10 cellular contexts compared by ENCODE assay signal in the genomic region with DNA sequence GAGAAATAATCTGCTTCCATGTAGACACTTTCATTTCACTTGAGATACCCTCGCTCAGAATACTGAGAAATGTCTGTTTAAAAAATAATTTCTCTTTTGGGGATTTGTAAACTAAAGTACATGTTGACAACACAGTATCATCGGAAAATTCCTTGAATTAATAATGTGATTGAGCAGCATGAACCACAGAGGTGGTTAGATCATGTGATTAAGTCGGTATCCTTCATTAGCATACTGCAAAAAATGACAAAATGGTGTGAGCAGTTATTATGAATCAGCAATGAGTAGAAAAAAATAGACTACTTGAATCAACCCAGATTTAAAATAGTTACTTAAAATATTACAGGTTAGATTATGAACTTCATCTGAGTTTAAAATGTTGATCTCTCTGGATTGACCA.
"Had no signal": no experiment of that assay in that cellular context is flagged by ENCODE, and none has a peak within 500 bp of the region (broad histone marks: within the 10 kb centered on the region; RNA-seq: fewer than 3 reads in every experiment).

No MANE protein-coding gene starts in this region.

- H3K9ac ChIP-seq: GM23248, KMS-11 had no signal

- H3K9me3 ChIP-seq: HAP-1 had no signal

- H2AFZ ChIP-seq: GM23248 had no signal

- FAIRE-seq: HTR-8/SVneo had no signal

- ATAC-seq: HCT116 had no signal

- H3K4me3 ChIP-seq: GM23248, HAP-1 had no signal

- H3K9me3 Mint-ChIP-seq: HFFc6 had no signal

- H3K4me3 Mint-ChIP-seq: HFFc6 had no signal

- H3K27ac Mint-ChIP-seq: HFFc6 had no signal

- H3K4me1 ChIP-seq: HAP-1 had no signal

- H3K4me2 ChIP-seq: KMS-11 had no signal

- H3K27ac ChIP-seq: GM23248, KMS-11 had no signal

- DNase-seq: GM23248, GOT3, H7, HFFc6, IMR-90, KBM-7 had no signal
